9 cellular contexts compared by ENCODE assay signal in genomic region chr2:132668986-132669853, GRCh38. TPM values are rescaled to one million over a fixed set of nuclear protein-coding genes. Genes with fewer than 3 reads are reported as not detected.
DNase-seq lines count a peak whose midpoint lies in the region; ATAC-seq and TF ChIP-seq lines count a peak whose summit lies in the region.
"Had no signal": no experiment of that assay in that cellular context is flagged by ENCODE, and none has a peak within 500 bp of the region (broad histone marks: within the 10 kb centered on the region; RNA-seq: fewer than 3 reads in every experiment).

No MANE protein-coding gene starts in this region.

- no peak overlapping the region for H3K27ac Mint-ChIP-seq in nephron progenitor cell
- H3K27ac Mint-ChIP-seq in stimulated activated memory B cell treated with anti-CD40 and anti-IgM and Interleukin-4, amounts not matched to agents 10 μg/mL and 1 μg/mL and 100 μg/mL, for 72 hours, result no peak overlapping the region
- no peak overlapping the region for H3K27ac Mint-ChIP-seq in T-helper 2 cell treated with Interferon-gamma antibody and Interleukin-4, amounts not matched to agents 5 μg/mL and 100 μg/mL, for 36 hours

- TF ChIP-seq CTCF in nephron progenitor cell (IDR thresholded peaks at IDR 0.05), result no peak

- H3K4me3 ChIP-seq in BLaER1 treated with 17β-estradiol and CSF1 and Interleukin-3, amounts not matched to agents 10 nM and 100 nM, result peak overlapping the region; percentile 57 to 73 (median 62)

- H3K27me3 ChIP-seq in BLaER1 treated with 17β-estradiol and CSF1 and Interleukin-3, amounts not matched to agents 10 nM and 100 nM, result peaks cover 46 to 76% (median 61%) of the 10 kb centered on the region in 11 experiments

- peak overlapping the region; percentile 86 for H3K4me3 Mint-ChIP-seq in nephron progenitor cell
- H3K4me3 Mint-ChIP-seq in stimulated activated memory B cell treated with anti-CD40 and anti-IgM and Interleukin-4, amounts not matched to agents 10 μg/mL and 1 μg/mL and 100 μg/mL, for 72 hours, result no peak overlapping the region
- H3K4me3 Mint-ChIP-seq in T-helper 2 cell treated with Interferon-gamma antibody and Interleukin-4, amounts not matched to agents 5 μg/mL and 100 μg/mL, for 36 hours, result no peak overlapping the region

- peaks cover 55% of the 10 kb centered on the region for H3K4me1 Mint-ChIP-seq in nephron progenitor cell
- peaks cover 11% of the 10 kb centered on the region for H3K4me1 Mint-ChIP-seq in stimulated activated memory B cell treated with anti-CD40 and anti-IgM and Interleukin-4, amounts not matched to agents 10 μg/mL and 1 μg/mL and 100 μg/mL, for 72 hours
- H3K4me1 Mint-ChIP-seq in T-helper 2 cell treated with Interferon-gamma antibody and Interleukin-4, amounts not matched to agents 5 μg/mL and 100 μg/mL, for 36 hours (ENCODE audit: low read depth), result no peaks in the 10 kb centered on the region

- DNase-seq in NCI-H1930 (lab: John Stamatoyannopoulos, UW) (peak; percentile 10 to 43), nephron progenitor cell (peak; percentile 56), HUDEP-2 (lab: John Stamatoyannopoulos, UW; ENCODE audit: unreplicated experiment in 76 of 76) (no peak)
- no peak for DNase-seq in central memory CD4-positive, alpha-beta T cell
- no peak for DNase-seq in T-helper 2 cell treated with Interferon-gamma antibody and Interleukin-4, amounts not matched to agents 5 μg/mL and 100 μg/mL, for 36 hours (ENCODE audit: low spot score)
- DNase-seq: adrenal gland had no signal

- H3K27ac ChIP-seq in BLaER1 treated with 17β-estradiol and CSF1 and Interleukin-3, amounts not matched to agents 10 nM and 100 nM, result no peak overlapping the region
- H3K27ac ChIP-seq: adrenal gland had no signal

- ATAC-seq in esophagus mucosa, result peak; percentile 47
- ATAC-seq in stimulated activated memory B cell treated with anti-CD40 and anti-IgM and Interleukin-4, amounts not matched to agents 10 μg/mL and 1 μg/mL and 100 μg/mL, for 72 hours, result no peak

- peak overlapping the region; percentile 88 to 99 (median 94) for H3K4me2 ChIP-seq in BLaER1 treated with 17β-estradiol and CSF1 and Interleukin-3, amounts not matched to agents 10 nM and 100 nM

- peaks cover 43% of the 10 kb centered on the region for H3K27me3 Mint-ChIP-seq in nephron progenitor cell (ENCODE audit: low read depth, poor library complexity)
- peaks cover 71% of the 10 kb centered on the region for H3K27me3 Mint-ChIP-seq in stimulated activated memory B cell treated with anti-CD40 and anti-IgM and Interleukin-4, amounts not matched to agents 10 μg/mL and 1 μg/mL and 100 μg/mL, for 72 hours
- peaks cover 39% of the 10 kb centered on the region for H3K27me3 Mint-ChIP-seq in T-helper 2 cell treated with Interferon-gamma antibody and Interleukin-4, amounts not matched to agents 5 μg/mL and 100 μg/mL, for 36 hours (ENCODE audit: low read depth)

- no peaks in the 10 kb centered on the region for H3K36me3 Mint-ChIP-seq in nephron progenitor cell (ENCODE audit: low read depth)
- H3K36me3 Mint-ChIP-seq in stimulated activated memory B cell treated with anti-CD40 and anti-IgM and Interleukin-4, amounts not matched to agents 10 μg/mL and 1 μg/mL and 100 μg/mL, for 72 hours, result no peaks in the 10 kb centered on the region
- H3K36me3 Mint-ChIP-seq in T-helper 2 cell treated with Interferon-gamma antibody and Interleukin-4, amounts not matched to agents 5 μg/mL and 100 μg/mL, for 36 hours (ENCODE audit: low read depth), result no peaks in the 10 kb centered on the region

- H4K20me1 ChIP-seq in BLaER1 treated with 17β-estradiol and CSF1 and Interleukin-3, amounts not matched to agents 10 nM and 100 nM, result peaks cover 0 to 30% (median 11%) of the 10 kb centered on the region in 11 experiments; a peak in 14 of 22 replicates

- no peaks in the 10 kb centered on the region for H3K9me3 Mint-ChIP-seq in nephron progenitor cell
- H3K9me3 Mint-ChIP-seq in stimulated activated memory B cell treated with anti-CD40 and anti-IgM and Interleukin-4, amounts not matched to agents 10 μg/mL and 1 μg/mL and 100 μg/mL, for 72 hours, result no peaks in the 10 kb centered on the region
- no peaks in the 10 kb centered on the region for H3K9me3 Mint-ChIP-seq in T-helper 2 cell treated with Interferon-gamma antibody and Interleukin-4, amounts not matched to agents 5 μg/mL and 100 μg/mL, for 36 hours

- H3K36me3 ChIP-seq in BLaER1 treated with 17β-estradiol and CSF1 and Interleukin-3, amounts not matched to agents 10 nM and 100 nM, result no peaks in the 10 kb centered on the region
- H3K36me3 ChIP-seq: adrenal gland had no signal

- peaks cover 0 to 13% (median 8%) of the 10 kb centered on the region in 11 experiments; a peak in 13 of 22 replicates for H3K9me3 ChIP-seq in BLaER1 treated with 17β-estradiol and CSF1 and Interleukin-3, amounts not matched to agents 10 nM and 100 nM (replicated peaks in 1 of 11)

- peak overlapping the region in 3 of 11 experiments; percentile 38 to 71 (median 66); a peak in 3 of 22 replicates for H3K9ac ChIP-seq in BLaER1 treated with 17β-estradiol and CSF1 and Interleukin-3, amounts not matched to agents 10 nM and 100 nM

- H3K4me1 ChIP-seq in BLaER1 treated with 17β-estradiol and CSF1 and Interleukin-3, amounts not matched to agents 10 nM and 100 nM, result peaks cover 7 to 26% (median 21%) of the 10 kb centered on the region in 10 experiments; a peak in 17 of 20 replicates

RNA-seq across cellular contexts. Expression of gene LYPD1, which starts 0.8 kb away (rescaled TPM):
- 1.6 TPM for total RNA-seq in esophagus mucosa

Comparison
In these comparisons a context has a peak if more than half of its experiments do, and no peak if none do; other contexts are left out.
1. DNase-seq: peak in NCI-H1930 (2 of 2) and nephron progenitor cell (single experiment); none in central memory CD4-positive, alpha-beta T cell (single experiment), HUDEP-2 (0 of 76) and T-helper 2 cell treated with Interferon-gamma antibody and Interleukin-4, amounts not matched to agents 5 μg/mL and 100 μg/mL, for 36 hours (single experiment).